In the genomic region with DNA sequence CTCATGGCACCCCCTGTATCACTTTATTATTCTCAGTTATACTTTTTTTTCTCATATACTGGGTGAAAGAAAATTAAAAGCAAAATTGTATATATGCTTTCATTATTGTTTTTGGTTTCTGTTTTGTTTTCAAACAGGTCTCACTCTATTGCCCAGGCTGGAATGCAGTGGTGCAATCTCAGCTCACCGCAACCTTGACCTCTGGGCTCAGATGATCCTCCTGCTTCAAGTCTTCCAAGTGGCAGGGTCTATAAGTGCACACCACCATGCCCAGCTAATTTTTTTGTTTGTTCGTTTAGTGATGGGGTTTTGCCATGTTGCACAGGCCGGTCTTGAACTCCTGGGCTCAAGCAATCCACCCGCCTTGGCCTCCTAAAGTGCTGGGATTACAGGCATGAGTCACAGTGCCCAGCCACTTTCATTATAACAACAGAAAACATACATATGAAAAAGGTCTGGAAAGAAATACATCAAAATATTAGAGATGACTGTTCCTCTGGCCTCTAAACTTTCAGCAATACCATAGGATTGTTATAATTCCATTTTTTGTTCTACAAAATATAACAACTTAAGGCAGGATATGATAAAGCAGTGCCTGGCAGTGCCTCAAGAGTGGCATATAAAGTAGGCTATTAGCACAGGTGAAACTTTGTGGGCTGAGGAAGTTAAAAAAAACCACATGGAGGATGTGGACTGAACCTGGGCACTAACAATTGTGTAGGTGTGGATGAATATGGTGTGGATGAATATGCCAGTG, we compare ENCODE assay signal across 1 cellular context.
TF ChIP-seq lines count a peak whose summit lies in the region.

No MANE protein-coding gene starts in this region.

TF ChIP-seq in HepG2, 621 proteins besides CTCF, POLR2A, EP300 and RAD21 (continued from another document and continues in another):
- TF ChIP-seq, protein P1, sequence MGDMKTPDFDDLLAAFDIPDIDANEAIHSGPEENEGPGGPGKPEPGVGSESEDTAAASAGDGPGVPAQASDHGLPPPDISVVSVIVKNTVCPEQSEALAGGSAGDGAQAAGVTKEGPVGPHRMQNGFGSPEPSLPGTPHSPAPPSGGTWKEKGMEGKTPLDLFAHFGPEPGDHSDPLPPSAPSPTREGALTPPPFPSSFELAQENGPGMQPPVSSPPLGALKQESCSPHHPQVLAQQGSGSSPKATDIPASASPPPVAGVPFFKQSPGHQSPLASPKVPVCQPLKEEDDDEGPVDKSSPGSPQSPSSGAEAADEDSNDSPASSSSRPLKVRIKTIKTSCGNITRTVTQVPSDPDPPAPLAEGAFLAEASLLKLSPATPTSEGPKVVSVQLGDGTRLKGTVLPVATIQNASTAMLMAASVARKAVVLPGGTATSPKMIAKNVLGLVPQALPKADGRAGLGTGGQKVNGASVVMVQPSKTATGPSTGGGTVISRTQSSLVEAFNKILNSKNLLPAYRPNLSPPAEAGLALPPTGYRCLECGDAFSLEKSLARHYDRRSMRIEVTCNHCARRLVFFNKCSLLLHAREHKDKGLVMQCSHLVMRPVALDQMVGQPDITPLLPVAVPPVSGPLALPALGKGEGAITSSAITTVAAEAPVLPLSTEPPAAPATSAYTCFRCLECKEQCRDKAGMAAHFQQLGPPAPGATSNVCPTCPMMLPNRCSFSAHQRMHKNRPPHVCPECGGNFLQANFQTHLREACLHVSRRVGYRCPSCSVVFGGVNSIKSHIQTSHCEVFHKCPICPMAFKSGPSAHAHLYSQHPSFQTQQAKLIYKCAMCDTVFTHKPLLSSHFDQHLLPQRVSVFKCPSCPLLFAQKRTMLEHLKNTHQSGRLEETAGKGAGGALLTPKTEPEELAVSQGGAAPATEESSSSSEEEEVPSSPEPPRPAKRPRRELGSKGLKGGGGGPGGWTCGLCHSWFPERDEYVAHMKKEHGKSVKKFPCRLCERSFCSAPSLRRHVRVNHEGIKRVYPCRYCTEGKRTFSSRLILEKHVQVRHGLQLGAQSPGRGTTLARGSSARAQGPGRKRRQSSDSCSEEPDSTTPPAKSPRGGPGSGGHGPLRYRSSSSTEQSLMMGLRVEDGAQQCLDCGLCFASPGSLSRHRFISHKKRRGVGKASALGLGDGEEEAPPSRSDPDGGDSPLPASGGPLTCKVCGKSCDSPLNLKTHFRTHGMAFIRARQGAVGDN (CRISPR knock-in tag; IDR thresholded peaks at IDR 0.05): no peak
- TF ChIP-seq, protein P2, sequence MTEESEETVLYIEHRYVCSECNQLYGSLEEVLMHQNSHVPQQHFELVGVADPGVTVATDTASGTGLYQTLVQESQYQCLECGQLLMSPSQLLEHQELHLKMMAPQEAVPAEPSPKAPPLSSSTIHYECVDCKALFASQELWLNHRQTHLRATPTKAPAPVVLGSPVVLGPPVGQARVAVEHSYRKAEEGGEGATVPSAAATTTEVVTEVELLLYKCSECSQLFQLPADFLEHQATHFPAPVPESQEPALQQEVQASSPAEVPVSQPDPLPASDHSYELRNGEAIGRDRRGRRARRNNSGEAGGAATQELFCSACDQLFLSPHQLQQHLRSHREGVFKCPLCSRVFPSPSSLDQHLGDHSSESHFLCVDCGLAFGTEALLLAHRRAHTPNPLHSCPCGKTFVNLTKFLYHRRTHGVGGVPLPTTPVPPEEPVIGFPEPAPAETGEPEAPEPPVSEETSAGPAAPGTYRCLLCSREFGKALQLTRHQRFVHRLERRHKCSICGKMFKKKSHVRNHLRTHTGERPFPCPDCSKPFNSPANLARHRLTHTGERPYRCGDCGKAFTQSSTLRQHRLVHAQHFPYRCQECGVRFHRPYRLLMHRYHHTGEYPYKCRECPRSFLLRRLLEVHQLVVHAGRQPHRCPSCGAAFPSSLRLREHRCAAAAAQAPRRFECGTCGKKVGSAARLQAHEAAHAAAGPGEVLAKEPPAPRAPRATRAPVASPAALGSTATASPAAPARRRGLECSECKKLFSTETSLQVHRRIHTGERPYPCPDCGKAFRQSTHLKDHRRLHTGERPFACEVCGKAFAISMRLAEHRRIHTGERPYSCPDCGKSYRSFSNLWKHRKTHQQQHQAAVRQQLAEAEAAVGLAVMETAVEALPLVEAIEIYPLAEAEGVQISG (CRISPR knock-in tag; IDR thresholded peaks at IDR 0.05): peak; percentile 47; the same call in 1 of the 2 replicates
- TF ChIP-seq FOXA3 (CRISPR knock-in tag; IDR thresholded peaks at IDR 0.05) (peak; percentile 49; the same call in 1 of the 2 replicates), MTA3 (CRISPR knock-in tag; IDR thresholded peaks at IDR 0.05) (no peak), SRF (IDR thresholded peaks at IDR 0.05; ENCODE audit: low read depth, low read length) (no peak), FOXK1 (CRISPR knock-in tag; IDR thresholded peaks at IDR 0.05; ENCODE audit: borderline replicate concordance, low read depth) (0 out of 2 replicates have a peak, but pooled peaks have one; percentile 48), KAT8 (CRISPR knock-in tag; IDR thresholded peaks at IDR 0.05) (peak; percentile 49; the same call in 1 of the 2 replicates), RFX5 (IDR thresholded peaks at IDR 0.05; ENCODE audit: low read depth, low read length) (no peak), ISL2 (CRISPR knock-in tag; IDR thresholded peaks at IDR 0.05) (peak; percentile 51), FOSL1 (CRISPR knock-in tag; IDR thresholded peaks at IDR 0.05; ENCODE audit: borderline replicate concordance) (no peak), ZMYM4 (CRISPR knock-in tag; IDR thresholded peaks at IDR 0.05) (peak; percentile 73), ZKSCAN5 (CRISPR knock-in tag; IDR thresholded peaks at IDR 0.05) (no peak), RORA (CRISPR knock-in tag; IDR thresholded peaks at IDR 0.05) (no peak), IRX3 (CRISPR knock-in tag; IDR thresholded peaks at IDR 0.05; ENCODE audit: borderline replicate concordance, low read depth) (no peak), KAT7 (CRISPR knock-in tag; IDR thresholded peaks at IDR 0.05; ENCODE audit: borderline replicate concordance) (no peak), HDAC1 (CRISPR knock-in tag; IDR thresholded peaks at IDR 0.05) (peak; percentile 67), PITX1 (CRISPR knock-in tag; IDR thresholded peaks at IDR 0.05) (peak; percentile 70; the same call in 1 of the 2 replicates), ZNF567 (CRISPR knock-in tag; IDR thresholded peaks at IDR 0.05; ENCODE audit: borderline replicate concordance) (no peak), ZNF841 (CRISPR knock-in tag; IDR thresholded peaks at IDR 0.05; ENCODE audit: borderline replicate concordance) (no peak), ZNF232 (CRISPR knock-in tag; IDR thresholded peaks at IDR 0.05; ENCODE audit: borderline replicate concordance) (peak; percentile 57; the same call in 1 of the 2 replicates), ZNF234 (CRISPR knock-in tag; conservative IDR thresholded peaks at IDR 0.05) (no peak), DR1 (CRISPR knock-in tag; IDR thresholded peaks at IDR 0.05) (no peak)
- TF ChIP-seq, protein P3, sequence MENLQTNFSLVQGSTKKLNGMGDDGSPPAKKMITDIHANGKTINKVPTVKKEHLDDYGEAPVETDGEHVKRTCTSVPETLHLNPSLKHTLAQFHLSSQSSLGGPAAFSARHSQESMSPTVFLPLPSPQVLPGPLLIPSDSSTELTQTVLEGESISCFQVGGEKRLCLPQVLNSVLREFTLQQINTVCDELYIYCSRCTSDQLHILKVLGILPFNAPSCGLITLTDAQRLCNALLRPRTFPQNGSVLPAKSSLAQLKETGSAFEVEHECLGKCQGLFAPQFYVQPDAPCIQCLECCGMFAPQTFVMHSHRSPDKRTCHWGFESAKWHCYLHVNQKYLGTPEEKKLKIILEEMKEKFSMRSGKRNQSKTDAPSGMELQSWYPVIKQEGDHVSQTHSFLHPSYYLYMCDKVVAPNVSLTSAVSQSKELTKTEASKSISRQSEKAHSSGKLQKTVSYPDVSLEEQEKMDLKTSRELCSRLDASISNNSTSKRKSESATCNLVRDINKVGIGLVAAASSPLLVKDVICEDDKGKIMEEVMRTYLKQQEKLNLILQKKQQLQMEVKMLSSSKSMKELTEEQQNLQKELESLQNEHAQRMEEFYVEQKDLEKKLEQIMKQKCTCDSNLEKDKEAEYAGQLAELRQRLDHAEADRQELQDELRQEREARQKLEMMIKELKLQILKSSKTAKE (CRISPR knock-in tag; IDR thresholded peaks at IDR 0.05; ENCODE audit: borderline replicate concordance): no peak
- TF ChIP-seq, protein P4, sequence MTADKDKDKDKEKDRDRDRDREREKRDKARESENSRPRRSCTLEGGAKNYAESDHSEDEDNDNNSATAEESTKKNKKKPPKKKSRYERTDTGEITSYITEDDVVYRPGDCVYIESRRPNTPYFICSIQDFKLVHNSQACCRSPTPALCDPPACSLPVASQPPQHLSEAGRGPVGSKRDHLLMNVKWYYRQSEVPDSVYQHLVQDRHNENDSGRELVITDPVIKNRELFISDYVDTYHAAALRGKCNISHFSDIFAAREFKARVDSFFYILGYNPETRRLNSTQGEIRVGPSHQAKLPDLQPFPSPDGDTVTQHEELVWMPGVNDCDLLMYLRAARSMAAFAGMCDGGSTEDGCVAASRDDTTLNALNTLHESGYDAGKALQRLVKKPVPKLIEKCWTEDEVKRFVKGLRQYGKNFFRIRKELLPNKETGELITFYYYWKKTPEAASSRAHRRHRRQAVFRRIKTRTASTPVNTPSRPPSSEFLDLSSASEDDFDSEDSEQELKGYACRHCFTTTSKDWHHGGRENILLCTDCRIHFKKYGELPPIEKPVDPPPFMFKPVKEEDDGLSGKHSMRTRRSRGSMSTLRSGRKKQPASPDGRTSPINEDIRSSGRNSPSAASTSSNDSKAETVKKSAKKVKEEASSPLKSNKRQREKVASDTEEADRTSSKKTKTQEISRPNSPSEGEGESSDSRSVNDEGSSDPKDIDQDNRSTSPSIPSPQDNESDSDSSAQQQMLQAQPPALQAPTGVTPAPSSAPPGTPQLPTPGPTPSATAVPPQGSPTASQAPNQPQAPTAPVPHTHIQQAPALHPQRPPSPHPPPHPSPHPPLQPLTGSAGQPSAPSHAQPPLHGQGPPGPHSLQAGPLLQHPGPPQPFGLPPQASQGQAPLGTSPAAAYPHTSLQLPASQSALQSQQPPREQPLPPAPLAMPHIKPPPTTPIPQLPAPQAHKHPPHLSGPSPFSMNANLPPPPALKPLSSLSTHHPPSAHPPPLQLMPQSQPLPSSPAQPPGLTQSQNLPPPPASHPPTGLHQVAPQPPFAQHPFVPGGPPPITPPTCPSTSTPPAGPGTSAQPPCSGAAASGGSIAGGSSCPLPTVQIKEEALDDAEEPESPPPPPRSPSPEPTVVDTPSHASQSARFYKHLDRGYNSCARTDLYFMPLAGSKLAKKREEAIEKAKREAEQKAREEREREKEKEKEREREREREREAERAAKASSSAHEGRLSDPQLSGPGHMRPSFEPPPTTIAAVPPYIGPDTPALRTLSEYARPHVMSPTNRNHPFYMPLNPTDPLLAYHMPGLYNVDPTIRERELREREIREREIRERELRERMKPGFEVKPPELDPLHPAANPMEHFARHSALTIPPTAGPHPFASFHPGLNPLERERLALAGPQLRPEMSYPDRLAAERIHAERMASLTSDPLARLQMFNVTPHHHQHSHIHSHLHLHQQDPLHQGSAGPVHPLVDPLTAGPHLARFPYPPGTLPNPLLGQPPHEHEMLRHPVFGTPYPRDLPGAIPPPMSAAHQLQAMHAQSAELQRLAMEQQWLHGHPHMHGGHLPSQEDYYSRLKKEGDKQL (CRISPR knock-in tag; IDR thresholded peaks at IDR 0.05; ENCODE audit: low read depth): peak; percentile 40; the same call in 1 of the 2 replicates
- TF ChIP-seq, protein P5, sequence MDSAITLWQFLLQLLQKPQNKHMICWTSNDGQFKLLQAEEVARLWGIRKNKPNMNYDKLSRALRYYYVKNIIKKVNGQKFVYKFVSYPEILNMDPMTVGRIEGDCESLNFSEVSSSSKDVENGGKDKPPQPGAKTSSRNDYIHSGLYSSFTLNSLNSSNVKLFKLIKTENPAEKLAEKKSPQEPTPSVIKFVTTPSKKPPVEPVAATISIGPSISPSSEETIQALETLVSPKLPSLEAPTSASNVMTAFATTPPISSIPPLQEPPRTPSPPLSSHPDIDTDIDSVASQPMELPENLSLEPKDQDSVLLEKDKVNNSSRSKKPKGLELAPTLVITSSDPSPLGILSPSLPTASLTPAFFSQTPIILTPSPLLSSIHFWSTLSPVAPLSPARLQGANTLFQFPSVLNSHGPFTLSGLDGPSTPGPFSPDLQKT (CRISPR knock-in tag; IDR thresholded peaks at IDR 0.05; ENCODE audit: borderline replicate concordance): no peak
- TF ChIP-seq, protein P6, sequence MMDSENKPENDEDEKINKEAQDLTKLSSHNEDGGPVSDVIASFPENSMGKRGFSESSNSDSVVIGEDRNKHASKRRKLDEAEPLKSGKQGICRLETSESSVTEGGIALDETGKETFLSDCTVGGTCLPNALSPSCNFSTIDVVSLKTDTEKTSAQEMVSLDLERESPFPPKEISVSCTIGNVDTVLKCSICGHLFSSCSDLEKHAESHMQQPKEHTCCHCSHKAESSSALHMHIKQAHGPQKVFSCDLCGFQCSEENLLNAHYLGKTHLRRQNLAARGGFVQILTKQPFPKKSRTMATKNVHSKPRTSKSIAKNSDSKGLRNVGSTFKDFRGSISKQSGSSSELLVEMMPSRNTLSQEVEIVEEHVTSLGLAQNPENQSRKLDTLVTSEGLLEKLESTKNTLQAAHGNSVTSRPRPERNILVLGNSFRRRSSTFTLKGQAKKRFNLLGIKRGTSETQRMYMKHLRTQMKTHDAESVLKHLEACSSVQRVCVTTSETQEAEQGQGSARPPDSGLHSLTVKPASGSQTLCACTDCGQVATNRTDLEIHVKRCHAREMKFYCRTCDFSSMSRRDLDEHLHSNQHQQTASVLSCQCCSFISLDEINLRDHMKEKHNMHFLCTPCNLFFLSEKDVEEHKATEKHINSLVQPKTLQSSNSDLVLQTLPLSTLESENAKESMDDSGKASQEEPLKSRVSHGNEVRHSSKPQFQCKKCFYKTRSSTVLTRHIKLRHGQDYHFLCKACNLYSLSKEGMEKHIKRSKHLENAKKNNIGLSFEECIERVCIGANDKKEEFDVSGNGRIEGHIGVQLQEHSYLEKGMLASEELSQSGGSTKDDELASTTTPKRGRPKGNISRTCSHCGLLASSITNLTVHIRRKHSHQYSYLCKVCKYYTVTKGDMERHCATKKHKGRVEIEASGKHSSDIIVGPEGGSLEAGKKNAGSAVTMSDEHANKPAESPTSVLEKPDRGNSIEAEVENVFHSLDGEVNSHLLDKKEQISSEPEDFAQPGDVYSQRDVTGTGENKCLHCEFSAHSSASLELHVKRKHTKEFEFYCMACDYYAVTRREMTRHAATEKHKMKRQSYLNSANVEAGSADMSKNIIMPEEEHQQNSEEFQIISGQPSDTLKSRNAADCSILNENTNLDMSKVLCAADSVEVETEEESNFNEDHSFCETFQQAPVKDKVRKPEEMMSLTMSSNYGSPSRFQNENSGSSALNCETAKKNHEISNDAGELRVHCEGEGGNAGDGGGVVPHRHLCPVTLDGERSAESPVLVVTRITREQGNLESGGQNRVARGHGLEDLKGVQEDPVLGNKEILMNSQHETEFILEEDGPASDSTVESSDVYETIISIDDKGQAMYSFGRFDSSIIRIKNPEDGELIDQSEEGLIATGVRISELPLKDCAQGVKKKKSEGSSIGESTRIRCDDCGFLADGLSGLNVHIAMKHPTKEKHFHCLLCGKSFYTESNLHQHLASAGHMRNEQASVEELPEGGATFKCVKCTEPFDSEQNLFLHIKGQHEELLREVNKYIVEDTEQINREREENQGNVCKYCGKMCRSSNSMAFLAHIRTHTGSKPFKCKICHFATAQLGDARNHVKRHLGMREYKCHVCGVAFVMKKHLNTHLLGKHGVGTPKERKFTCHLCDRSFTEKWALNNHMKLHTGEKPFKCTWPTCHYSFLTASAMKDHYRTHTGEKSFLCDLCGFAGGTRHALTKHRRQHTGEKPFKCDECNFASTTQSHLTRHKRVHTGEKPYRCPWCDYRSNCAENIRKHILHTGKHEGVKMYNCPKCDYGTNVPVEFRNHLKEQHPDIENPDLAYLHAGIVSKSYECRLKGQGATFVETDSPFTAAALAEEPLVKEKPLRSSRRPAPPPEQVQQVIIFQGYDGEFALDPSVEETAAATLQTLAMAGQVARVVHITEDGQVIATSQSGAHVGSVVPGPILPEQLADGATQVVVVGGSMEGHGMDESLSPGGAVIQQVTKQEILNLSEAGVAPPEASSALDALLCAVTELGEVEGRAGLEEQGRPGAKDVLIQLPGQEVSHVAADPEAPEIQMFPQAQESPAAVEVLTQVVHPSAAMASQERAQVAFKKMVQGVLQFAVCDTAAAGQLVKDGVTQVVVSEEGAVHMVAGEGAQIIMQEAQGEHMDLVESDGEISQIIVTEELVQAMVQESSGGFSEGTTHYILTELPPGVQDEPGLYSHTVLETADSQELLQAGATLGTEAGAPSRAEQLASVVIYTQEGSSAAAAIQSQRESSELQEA (CRISPR knock-in tag; IDR thresholded peaks at IDR 0.05; ENCODE audit: not compliant biosample characterization): no peak
